Comparison of ENCODE assay signal across 16 cellular contexts in the genomic region with DNA sequence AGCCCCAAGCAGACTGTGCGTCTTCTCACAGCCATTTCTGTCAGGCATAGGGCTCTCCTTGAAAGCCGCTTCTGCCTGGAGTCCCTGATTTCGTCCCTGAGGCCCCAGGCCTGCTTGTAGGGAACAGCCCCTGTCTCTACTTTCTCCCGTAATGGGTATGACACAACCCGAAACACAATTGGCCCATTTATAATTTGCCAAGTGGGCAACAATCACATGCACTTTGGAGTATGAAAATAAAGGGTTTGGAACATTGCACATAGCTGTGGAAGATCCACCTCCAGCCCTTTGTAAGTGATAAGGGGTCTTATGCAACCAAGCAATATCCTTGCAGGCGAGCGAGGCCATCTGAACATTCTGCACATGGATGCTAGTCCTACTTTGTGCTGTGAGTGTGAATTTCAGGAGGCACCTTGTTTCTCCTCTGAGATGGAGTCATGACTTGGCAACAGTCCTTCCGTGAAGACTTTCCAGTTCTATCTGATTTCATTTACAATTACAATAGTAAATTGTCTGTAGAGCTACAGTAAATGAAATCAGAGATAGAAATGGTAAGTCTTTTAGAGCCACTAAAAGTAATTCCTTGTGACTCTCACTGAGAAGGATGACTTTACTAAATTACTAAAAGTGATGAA.
DNase-seq lines count a peak whose midpoint lies in the region; ATAC-seq, FAIRE-seq and TF ChIP-seq lines count a peak whose summit lies in the region.
"Had no signal": no experiment of that assay in that cellular context is flagged by ENCODE, and none has a peak within 500 bp of the region (broad histone marks: within the 10 kb centered on the region; RNA-seq: fewer than 3 reads in every experiment).

No MANE protein-coding gene starts in this region.

- no peak overlapping the region for H3K4me3 Mint-ChIP-seq in immature natural killer cell
- H3K4me3 Mint-ChIP-seq: activated T-cell treated with anti-CD3 and anti-CD28 coated beads, Interleukin-2, amount 50 U/mL, for 24 hours; stimulated activated naive CD8-positive, alpha-beta T cell treated with anti-CD3 and anti-CD28 coated beads, Interleukin-15, amount 100 ng/mL, for 72 hours had no signal

- DNase-seq in HepG2 (ENCODE audit: low spot score) = peak; percentile 12
- DNase-seq in right lobe of liver = no peak
- DNase-seq in esophagus squamous epithelium (lab: John Stamatoyannopoulos, UW) = no peak
- no peak for DNase-seq in neuronal stem cell (ENCODE audit: low spot score)
- no peak for DNase-seq in vagina (ENCODE audit: extremely low spot score in 2 of 2)
- DNase-seq in HT-29 (ENCODE audit: low spot score) = no peak
- no peak for DNase-seq in immature natural killer cell
- DNase-seq in activated naive CD4-positive, alpha-beta T cell (lab: John Stamatoyannopoulos, UW) = no peak
- DNase-seq: activated CD4-positive, alpha-beta T cell treated with anti-CD3 and anti-CD28 coated beads for 48 hours; activated T-cell treated with anti-CD3 and anti-CD28 coated beads, Interleukin-2, amount 50 U/mL, for 24 hours; adrenal gland; Kasumi-1; NCI-H1694; NCI-H446 treated with DMSO at 0.1 percent for 48 hours; OCI-M1; stimulated activated naive CD8-positive, alpha-beta T cell treated with anti-CD3 and anti-CD28 coated beads, Interleukin-15, amount 100 ng/mL, for 72 hours had no signal

- TF ChIP-seq POLR2A in HepG2 (IDR thresholded peaks at IDR 0.05; ENCODE audit: insufficient read depth in 1 of 2, low read depth in 2 of 2, low read length in 2 of 2) (no peak), right lobe of liver (IDR thresholded peaks at IDR 0.05) (no peak), esophagus squamous epithelium (IDR thresholded peaks at IDR 0.05) (no peak), vagina (IDR thresholded peaks at IDR 0.05) (no peak)

- no peak overlapping the region for H2BK15ac ChIP-seq in neuronal stem cell (ENCODE audit: low read length)

- H3K4me1 ChIP-seq in HepG2 (ENCODE audit: insufficient read depth, low read length) (peaks cover 21% of the 10 kb centered on the region), right lobe of liver (no peaks in the 10 kb centered on the region), esophagus squamous epithelium (peaks cover 0 to 25% (median 0%) of the 10 kb centered on the region in 3 donors), neuronal stem cell (ENCODE audit: control insufficient read depth in 2 of 2, insufficient read depth in 1 of 2, low read depth in 1 of 2, low read length in 2 of 2) (peaks cover 10 to 28% of the 10 kb centered on the region in 2 donors), vagina (peaks cover 27% of the 10 kb centered on the region)
- H3K4me1 ChIP-seq: adrenal gland had no signal

- no peak for TF ChIP-seq RAD21 in HepG2 (CRISPR knock-in tag; IDR thresholded peaks at IDR 0.05)

- peaks cover 3% of the 10 kb centered on the region in 3 donors for H3K36me3 Mint-ChIP-seq in immature natural killer cell

- FAIRE-seq in HepG2 (lab: Jason Lieb, UNC) = no peak

- no peak overlapping the region for H3K27ac Mint-ChIP-seq in immature natural killer cell
- H3K27ac Mint-ChIP-seq: activated T-cell treated with anti-CD3 and anti-CD28 coated beads, Interleukin-2, amount 50 U/mL, for 24 hours; stimulated activated naive CD8-positive, alpha-beta T cell treated with anti-CD3 and anti-CD28 coated beads, Interleukin-15, amount 100 ng/mL, for 72 hours had no signal

- H3K9ac ChIP-seq in HepG2 (ENCODE audit: insufficient read depth, low read depth, low read length) (no peak overlapping the region), neuronal stem cell (ENCODE audit: low read depth, low read length, poor library complexity) (no peak overlapping the region)

- POLR2A ChIA-PET in HepG2 (lab: Yijun Ruan, JAX) = no interaction called here

- no peak overlapping the region for H4K91ac ChIP-seq in neuronal stem cell (ENCODE audit: low read depth, low read length, poor library complexity)

- intact Hi-C loops in HepG2 (cut with micrococcal nuclease; ENCODE audit: unreplicated experiment) (no loop called here), right lobe of liver (cut with DNase I) (no loop called here), esophagus squamous epithelium (cut with DNase I) (no loop called here), vagina (cut with DNase I) (no loop called here)

- no peak overlapping the region for H3K14ac ChIP-seq in neuronal stem cell (ENCODE audit: low read length)

- no peak for ATAC-seq in HepG2
- ATAC-seq in right lobe of liver = no peak
- ATAC-seq: stimulated activated naive CD8-positive, alpha-beta T cell treated with anti-CD3 and anti-CD28 coated beads, Interleukin-15, amount 100 ng/mL, for 72 hours had no signal

- no peak overlapping the region for H2AFZ ChIP-seq in HepG2 (ENCODE audit: low read length)
- H2AFZ ChIP-seq in neuronal stem cell (ENCODE audit: low read length) = peak overlapping the region; percentile 84

- H3K27me3 Mint-ChIP-seq in immature natural killer cell (ENCODE audit: low read depth in 3 of 3) = peaks cover 0 to 3% (median 3%) of the 10 kb centered on the region in 3 donors
- H3K27me3 Mint-ChIP-seq: activated T-cell treated with anti-CD3 and anti-CD28 coated beads, Interleukin-2, amount 50 U/mL, for 24 hours; stimulated activated naive CD8-positive, alpha-beta T cell treated with anti-CD3 and anti-CD28 coated beads, Interleukin-15, amount 100 ng/mL, for 72 hours had no signal

- no TSS peak for BruUV-seq in HepG2 (replicated peaks; lab: Mats Ljungman, UMichigan)

- H2BK12ac ChIP-seq in neuronal stem cell (ENCODE audit: low read length) = no peak overlapping the region

- H3K27me3 ChIP-seq in HepG2 (ENCODE audit: control insufficient read depth in 1 of 2, insufficient read depth in 2 of 2, low read length in 2 of 2) = no peaks in the 10 kb centered on the region
- no peaks in the 10 kb centered on the region for H3K27me3 ChIP-seq in right lobe of liver
- no peaks in the 10 kb centered on the region for H3K27me3 ChIP-seq in esophagus squamous epithelium
- no peaks in the 10 kb centered on the region for H3K27me3 ChIP-seq in neuronal stem cell (ENCODE audit: control insufficient read depth in 3 of 3, insufficient read depth in 3 of 3, low read depth in 1 of 3, low read length in 3 of 3)
- no peaks in the 10 kb centered on the region for H3K27me3 ChIP-seq in vagina
- H3K27me3 ChIP-seq: adrenal gland had no signal

- no peaks in the 10 kb centered on the region for H3K79me1 ChIP-seq in neuronal stem cell (ENCODE audit: low read depth, low read length)

- H3K4me2 ChIP-seq in HepG2 (ENCODE audit: low read depth, low read length) = no peak overlapping the region
- no peak overlapping the region for H3K4me2 ChIP-seq in neuronal stem cell (ENCODE audit: insufficient read depth, low read length, poor library complexity, severe bottlenecking)

- in situ Hi-C loops in HepG2 (cut with HindIII; ENCODE audit: extremely low pct_ligation_motif_present, low pct_unique_long_range_greater_than_20kb) = no loop called here

- no peak for TF ChIP-seq EP300 in HepG2 (IDR thresholded peaks at IDR 0.05; ENCODE audit: low read depth in 2 of 2, low read length in 2 of 2)
- TF ChIP-seq EP300 in HepG2 (CRISPR knock-in tag; IDR thresholded peaks at IDR 0.05; ENCODE audit: borderline replicate concordance) = no peak

- H3K9me3 ChIP-seq in HepG2 (ENCODE audit: low read length) (no peaks in the 10 kb centered on the region), right lobe of liver (no peaks in the 10 kb centered on the region), esophagus squamous epithelium (no peaks in the 10 kb centered on the region), neuronal stem cell (replicated peaks in 1 of 2; ENCODE audit: control insufficient read depth in 2 of 2, insufficient read depth in 1 of 2, low read depth in 1 of 2, low read length in 2 of 2) (peaks cover 3 to 13% of the 10 kb centered on the region in 2 donors), vagina (no peaks in the 10 kb centered on the region)
- H3K9me3 ChIP-seq: adrenal gland had no signal

- peak overlapping the region; percentile 59 for H3K18ac ChIP-seq in neuronal stem cell (ENCODE audit: low read length)

- H3K27ac ChIP-seq in HepG2 (ENCODE audit: extremely low read length, insufficient read depth, low read length) (no peak overlapping the region), right lobe of liver (no peak overlapping the region), esophagus squamous epithelium (peak overlapping the region in 3 of 4 donors; percentile 37 to 68 (median 60)), neuronal stem cell (replicated peaks; ENCODE audit: low read length) (no peak overlapping the region), vagina (peak overlapping the region; percentile 73)
- H3K27ac ChIP-seq: adrenal gland had no signal

- 20% methylated on average over 8 of the region's 8 CpGs for WGBS in HepG2 (ENCODE audit: low lambda C conversion rate)
- 73% methylated on average over 6 of the region's 8 CpGs for WGBS in right lobe of liver (ENCODE audit: insufficient coverage, low coverage, low lambda C conversion rate, missing lambda C conversion rate)
- 80 to 84% methylated on average over 8 of the region's 8 CpGs for WGBS in esophagus squamous epithelium, 2 donors
- WGBS in neuronal stem cell (ENCODE audit: extremely low coverage in 2 of 2, insufficient read length in 2 of 2, insufficient replicate concordance in 1 of 2), 2 donors = no CpG with 5 or more reads among the region's 8 CpGs

- H3K79me2 ChIP-seq in HepG2 (ENCODE audit: insufficient read depth, low read length) = no peaks in the 10 kb centered on the region

- H3K4me3 ChIP-seq in HepG2 (replicated peaks in 1 of 3; ENCODE audit: insufficient read depth in 1 of 3, low read depth in 2 of 3, low read length in 3 of 3) = no peak overlapping the region
- no peak overlapping the region for H3K4me3 ChIP-seq in right lobe of liver
- H3K4me3 ChIP-seq in esophagus squamous epithelium = no peak overlapping the region
- no peak overlapping the region for H3K4me3 ChIP-seq in neuronal stem cell (ENCODE audit: low read length in 2 of 2)
- no peak overlapping the region for H3K4me3 ChIP-seq in vagina
- H3K4me3 ChIP-seq: adrenal gland had no signal

- H2BK120ac ChIP-seq in neuronal stem cell (ENCODE audit: low read depth, low read length) = no peak overlapping the region

- TF ChIP-seq CTCF in HepG2 (CRISPR knock-in tag; IDR thresholded peaks at IDR 0.05) = no peak
- TF ChIP-seq CTCF in right lobe of liver (IDR thresholded peaks at IDR 0.05) = no peak
- TF ChIP-seq CTCF in esophagus squamous epithelium (IDR thresholded peaks at IDR 0.05) = no peak
- TF ChIP-seq CTCF in vagina (IDR thresholded peaks at IDR 0.05) = no peak

- CTCF ChIA-PET in HepG2 (lab: Yijun Ruan, JAX; ENCODE audit: low intra/inter-chr PET ratio, low total read pairs) = no interaction called here

- H4K8ac ChIP-seq in neuronal stem cell (ENCODE audit: low read depth, low read length) = no peak overlapping the region

- no peak overlapping the region for H3K23ac ChIP-seq in neuronal stem cell (ENCODE audit: low read depth, low read length, poor library complexity)

- no peak overlapping the region for H2AK5ac ChIP-seq in neuronal stem cell (ENCODE audit: low read depth, low read length)

- no peaks in the 10 kb centered on the region for H3K9me3 Mint-ChIP-seq in immature natural killer cell
- H3K9me3 Mint-ChIP-seq: activated T-cell treated with anti-CD3 and anti-CD28 coated beads, Interleukin-2, amount 50 U/mL, for 24 hours; stimulated activated naive CD8-positive, alpha-beta T cell treated with anti-CD3 and anti-CD28 coated beads, Interleukin-15, amount 100 ng/mL, for 72 hours had no signal

- H3K4me1 Mint-ChIP-seq in immature natural killer cell = no peaks in the 10 kb centered on the region
- H3K4me1 Mint-ChIP-seq: stimulated activated naive CD8-positive, alpha-beta T cell treated with anti-CD3 and anti-CD28 coated beads, Interleukin-15, amount 100 ng/mL, for 72 hours had no signal

- H2BK5ac ChIP-seq in neuronal stem cell (ENCODE audit: low read length) = no peak overlapping the region

- no peaks in the 10 kb centered on the region for H3K36me3 ChIP-seq in HepG2 (replicated peaks in 1 of 2; ENCODE audit: control insufficient read depth in 1 of 2, insufficient read depth in 2 of 2, low read length in 2 of 2)
- H3K36me3 ChIP-seq in right lobe of liver = no peaks in the 10 kb centered on the region
- H3K36me3 ChIP-seq in esophagus squamous epithelium = no peaks in the 10 kb centered on the region
- H3K36me3 ChIP-seq in neuronal stem cell (replicated peaks in 1 of 2; ENCODE audit: control insufficient read depth in 2 of 2, insufficient read depth in 2 of 2, low read length in 2 of 2) = no peaks in the 10 kb centered on the region
- H3K36me3 ChIP-seq in vagina = no peaks in the 10 kb centered on the region
- H3K36me3 ChIP-seq: adrenal gland had no signal

- H4K20me1 ChIP-seq in HepG2 (ENCODE audit: insufficient read depth, low read length) = no peaks in the 10 kb centered on the region

- no peak overlapping the region for H3K4ac ChIP-seq in neuronal stem cell (ENCODE audit: low read length)

Comparison
In these comparisons a context has a peak if more than half of its experiments do, and no peak if none do; other contexts are left out.
1. H3K27ac ChIP-seq: peak in esophagus squamous epithelium (3 of 4) and vagina (single experiment); none in HepG2 (single experiment), right lobe of liver (0 of 3) and neuronal stem cell (single experiment).